Comparison of ENCODE assay signal across 8 cellular contexts in genomic region chr3:49785565-49786356, GRCh38. TPM values are rescaled to one million over a fixed set of nuclear protein-coding genes. Genes with fewer than 3 reads are reported as not detected.
A peak's percentile ranks its signal among the peaks of the same experiment; 100 is the strongest.
DNase-seq lines count a peak whose midpoint lies in the region; ATAC-seq and TF ChIP-seq lines count a peak whose summit lies in the region.

No MANE protein-coding gene starts in this region.

- DNase-seq in NCI-H510A treated with DMSO at 0.1 percent for 48 hours (lab: John Stamatoyannopoulos, UW) (peak; percentile 9), NCI-H510A (lab: John Stamatoyannopoulos, UW) (no peak), HAP-1 (ENCODE audit: low spot score in 2 of 2) (peak in 1 of 2 experiments; percentile 34), LNCaP clone FGC (ENCODE audit: low read depth) (no peak), left ventricle myocardium superior (no peak), renal cortical epithelial cell (ENCODE audit: low read depth) (peak; percentile 33), NCI-H1105 treated with DMSO at 0.1 percent for 48 hours (lab: John Stamatoyannopoulos, UW) (no peak)
- DNase-seq in activated naive CD8-positive, alpha-beta T cell treated with anti-CD3 and anti-CD28 coated beads, Interleukin-2, amount 10 ng/mL, durations not matched to agents 7 days and 5 days: no peak

- peak overlapping the region; percentile 91 for H3K4me3 Mint-ChIP-seq in activated naive CD8-positive, alpha-beta T cell treated with anti-CD3 and anti-CD28 coated beads, Interleukin-2, amount 10 ng/mL, durations not matched to agents 7 days and 5 days

- in situ Hi-C loops in HAP-1 (cut with MboI; ENCODE audit: low sequenced_read_pairs): no loop called here

- H3K27me3 ChIP-seq in HAP-1 (ENCODE audit: low read depth): no peaks in the 10 kb centered on the region

- H3K4me3 ChIP-seq in HAP-1: peak overlapping the region; percentile 97
- peak overlapping the region; percentile 62 for H3K4me3 ChIP-seq in LNCaP clone FGC (ENCODE audit: low read depth, low read length)

- TF ChIP-seq CTCF in LNCaP clone FGC (IDR thresholded peaks at IDR 0.05; ENCODE audit: control insufficient read depth, extremely low read depth, insufficient read depth): no peak

- peaks cover 7% of the 10 kb centered on the region for H3K36me3 Mint-ChIP-seq in activated naive CD8-positive, alpha-beta T cell treated with anti-CD3 and anti-CD28 coated beads, Interleukin-2, amount 10 ng/mL, durations not matched to agents 7 days and 5 days

- H3K4me1 ChIP-seq in HAP-1: peaks cover 11% of the 10 kb centered on the region

- H3K4me1 Mint-ChIP-seq in activated naive CD8-positive, alpha-beta T cell treated with anti-CD3 and anti-CD28 coated beads, Interleukin-2, amount 10 ng/mL, durations not matched to agents 7 days and 5 days: peaks cover 28% of the 10 kb centered on the region

- H3K27ac Mint-ChIP-seq in activated naive CD8-positive, alpha-beta T cell treated with anti-CD3 and anti-CD28 coated beads, Interleukin-2, amount 10 ng/mL, durations not matched to agents 7 days and 5 days: peak overlapping the region; percentile 90

- H3K9me3 Mint-ChIP-seq in activated naive CD8-positive, alpha-beta T cell treated with anti-CD3 and anti-CD28 coated beads, Interleukin-2, amount 10 ng/mL, durations not matched to agents 7 days and 5 days: no peaks in the 10 kb centered on the region

- H3K27me3 Mint-ChIP-seq in activated naive CD8-positive, alpha-beta T cell treated with anti-CD3 and anti-CD28 coated beads, Interleukin-2, amount 10 ng/mL, durations not matched to agents 7 days and 5 days: peaks cover 2% of the 10 kb centered on the region

- ATAC-seq in activated naive CD8-positive, alpha-beta T cell treated with anti-CD3 and anti-CD28 coated beads, Interleukin-2, amount 10 ng/mL, durations not matched to agents 7 days and 5 days (ENCODE audit: low read depth): peak; percentile 46
- peak; percentile 59 for ATAC-seq in left ventricle myocardium superior

- no peaks in the 10 kb centered on the region for H3K9me3 ChIP-seq in HAP-1

- POLR2A ChIA-PET in activated naive CD8-positive, alpha-beta T cell treated with anti-CD3 and anti-CD28 coated beads, Interleukin-2, amount 10 ng/mL, durations not matched to agents 7 days and 5 days (lab: Charles Lee): interaction anchor here (0.9 to 1.3 kb wide), 5 partner anchors 17 to 462 kb away, joined by 3 to 13 read pairs (median 3); partner anchors contain the start of gene INKA1

- peaks cover 31% of the 10 kb centered on the region for H3K36me3 ChIP-seq in HAP-1 (replicated peaks)

- intact Hi-C loops in left ventricle myocardium superior (cut with micrococcal nuclease): no loop called here

RNA-seq across cellular contexts. Expression of gene IP6K1, which starts 0.6 kb away (rescaled TPM):
- 10 to 100 TPM; 35.2 to 40.2 TPM for total RNA-seq in activated naive CD8-positive, alpha-beta T cell treated with anti-CD3 and anti-CD28 coated beads, Interleukin-2, amount 10 ng/mL, durations not matched to agents 7 days and 5 days
- total RNA-seq in left ventricle myocardium superior (18.5 TPM), renal cortical epithelial cell (31.4 and 78.5 TPM in 2 replicates)

RNA-seq across cellular contexts. Expression of gene CDHR4, which starts 13.9 kb away (rescaled TPM):
- under 1 TPM in 1 of 2 experiments, not detected in 1; 0.22 TPM for total RNA-seq in activated naive CD8-positive, alpha-beta T cell treated with anti-CD3 and anti-CD28 coated beads, Interleukin-2, amount 10 ng/mL, durations not matched to agents 7 days and 5 days
- total RNA-seq in left ventricle myocardium superior (not detected), renal cortical epithelial cell (not detected in 2 replicates)

RNA-seq across cellular contexts. Expression of gene INKA1, which starts 17.3 kb away (rescaled TPM):
- 1 to 10 TPM; 1.3 to 2.3 TPM for total RNA-seq in activated naive CD8-positive, alpha-beta T cell treated with anti-CD3 and anti-CD28 coated beads, Interleukin-2, amount 10 ng/mL, durations not matched to agents 7 days and 5 days
- 1.7 TPM for total RNA-seq in left ventricle myocardium superior
- 0.15 and 0.17 TPM in 2 replicates for total RNA-seq in renal cortical epithelial cell

RNA-seq across cellular contexts. Expression of gene UBA7, which starts 28.0 kb away (rescaled TPM):
- 100 to 1,000 TPM; 299 to 310 TPM for total RNA-seq in activated naive CD8-positive, alpha-beta T cell treated with anti-CD3 and anti-CD28 coated beads, Interleukin-2, amount 10 ng/mL, durations not matched to agents 7 days and 5 days
- total RNA-seq in left ventricle myocardium superior (26.7 TPM), renal cortical epithelial cell (24.8 and 25.1 TPM in 2 replicates)

Comparison
In these comparisons a context has a peak if more than half of its experiments do, and no peak if none do; other contexts are left out.
1. DNase-seq: peak in NCI-H510A treated with DMSO at 0.1 percent for 48 hours (single experiment) and renal cortical epithelial cell (single experiment); none in NCI-H510A (single experiment), LNCaP clone FGC (single experiment), activated naive CD8-positive, alpha-beta T cell treated with anti-CD3 and anti-CD28 coated beads, Interleukin-2, amount 10 ng/mL, durations not matched to agents 7 days and 5 days (single experiment), left ventricle myocardium superior (single experiment) and NCI-H1105 treated with DMSO at 0.1 percent for 48 hours (single experiment).